In the genomic region with DNA sequence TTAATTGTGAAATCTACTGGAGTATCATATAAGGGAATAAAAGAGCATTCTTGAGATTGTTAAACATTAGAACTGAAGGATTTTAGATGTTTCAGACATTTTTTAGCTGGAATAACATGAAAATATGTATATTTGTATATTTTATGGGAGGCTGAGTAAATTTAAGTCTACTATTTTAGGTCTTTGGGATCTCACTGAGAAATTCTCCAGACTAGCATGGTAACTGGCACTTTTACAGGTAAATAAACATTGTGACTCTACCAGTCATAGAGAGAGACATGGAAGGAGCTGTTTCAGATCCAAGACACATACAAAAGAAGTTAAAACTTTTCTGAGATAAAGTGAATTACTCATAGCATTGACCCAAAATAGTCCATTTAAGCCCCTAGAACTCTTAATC, we compare ENCODE assay signal across 23 cellular contexts.
"Had no signal": no experiment of that assay in that cellular context is flagged by ENCODE, and none has a peak within 500 bp of the region (broad histone marks: within the 10 kb centered on the region; RNA-seq: fewer than 3 reads in every experiment).

No MANE protein-coding gene starts in this region.

- H3K27me3 ChIP-seq: breast epithelium had no signal

- H3K4me1 ChIP-seq: breast epithelium had no signal

- H3K27ac ChIP-seq: breast epithelium, SK-N-MC, WERI-Rb-1 had no signal

- H3K4me3 ChIP-seq: breast epithelium, SK-N-MC had no signal

- DNase-seq: activated CD4-positive, alpha-beta T cell treated with anti-CD3 and anti-CD28 coated beads for 4 hours; activated CD8-positive, alpha-beta memory T cell treated with anti-CD3 and anti-CD28 coated beads, Interleukin-2, amount 50 U/mL, for 4 hours; activated CD8-positive, alpha-beta T cell treated with anti-CD3 and anti-CD28 coated beads for 36 hours; activated gamma-delta T cell treated with Interleukin-2 at 50 U/mL for 16 hours; activated naive CD4-positive, alpha-beta T cell treated with anti-CD3 and anti-CD28 coated beads, Interleukin-2, amount 10 ng/mL, durations not matched to agents 7 days and 5 days; activated naive CD8-positive, alpha-beta T cell treated with anti-CD3 and anti-CD28 coated beads for 36 hours; activated T-cell treated with anti-CD3 and anti-CD28 coated beads, Interleukin-2, amount 50 U/mL, for 72 hours; caudate nucleus; NCI-H1092; NCI-H1417; NCI-H1930; NCI-H2171 treated with DMSO at 0.1 percent for 48 hours; NCI-H226; NCI-H69; NK-92 treated with Interleukin-12 subunit alpha and Interleukin-12 subunit beta, amount 100 ng/mL, for 24 hours; OCI-M1; RPMI8226; T-helper 1 cell; WERI-Rb-1 had no signal

- H3K9me3 ChIP-seq: breast epithelium had no signal

- ATAC-seq: activated CD8-positive, alpha-beta T cell treated with anti-CD3 and anti-CD28 coated beads for 36 hours; activated T-cell treated with anti-CD3 and anti-CD28 coated beads, Interleukin-2, amount 50 U/mL, for 72 hours; Panc1; Right ventricle myocardium inferior had no signal

- H3K36me3 ChIP-seq: breast epithelium, WERI-Rb-1 had no signal
